In genomic region chr12:57846577-57847319, GRCh38 we compare ENCODE assay signal across 8 cellular contexts. TPM values are rescaled to one million over a fixed set of nuclear protein-coding genes. Genes with fewer than 3 reads are reported as not detected.
DNase-seq lines count a peak whose midpoint lies in the region; ATAC-seq, FAIRE-seq and TF ChIP-seq lines count a peak whose summit lies in the region.

CTDSP2 (minus strand) TSS chr12:57846729; CDS start chr12:57846435, 294 bp downstream.

- peak within 1 kb of the TSS; percentile 93 for H3K4me3 ChIP-seq in AG09309 (ENCODE audit: control insufficient read depth, low read depth, low read length)

- FAIRE-seq in GM19239 (lab: Jason Lieb, UNC), result peak; percentile 79

- ATAC-seq in HG03521 (IDR thresholded peaks at IDR 0.05; ENCODE audit: unreplicated experiment) (peak; percentile 25), left colon (peak; percentile 83)

- DNase-seq in AG09309 (ENCODE audit: low read depth) (peak; percentile 94), GM19239 (ENCODE audit: insufficient read length, low spot score) (peak; percentile 92), NCI-H748 treated with DMSO at 0.1 percent for 48 hours (lab: John Stamatoyannopoulos, UW) (peak; percentile 92), cortex of kidney (lab: John Stamatoyannopoulos, UW) (peak; percentile 65), left colon (peak; percentile 100)
- DNase-seq in activated CD4-positive, alpha-beta T cell treated with anti-CD3 and anti-CD28 coated beads, Interleukin-2, amount 50 U/mL, for 1 hour, result peak; percentile 82
- peak; percentile 77 to 87 for DNase-seq in stimulated activated CD4-positive, alpha-beta T cell treated with anti-CD3 and anti-CD28 coated beads, Interleukin-1b, Interleukin-23, amount 100 ng/mL, for 4 hours (ENCODE audit: low read depth in 2 of 2)

- intact Hi-C loops in left colon (cut with DNase I, micrococcal nuclease), result no loop called here

- no peak for TF ChIP-seq CTCF in AG09309 (IDR thresholded peaks at IDR 0.05; ENCODE audit: control insufficient read depth, insufficient read depth, low read depth, low read length, missing control alignments)

RNA-seq across cellular contexts. Expression of gene CTDSP2, which starts in this region (rescaled TPM):
- total RNA-seq in left colon, result 100 to 1,000 TPM; 152 to 254 TPM

Comparison
In these comparisons a context has a peak if more than half of its experiments do, and no peak if none do; other contexts are left out.
1. Peak in every context shown above with its lines: DNase-seq, ATAC-seq and H3K4me3 ChIP-seq.